ENCODE assay signal across 9 cellular contexts in genomic region chr2:61425605-61426155, GRCh38. TPM values are rescaled to one million over a fixed set of nuclear protein-coding genes. Genes with fewer than 3 reads are reported as not detected.
DNase-seq lines count a peak whose midpoint lies in the region; ATAC-seq and TF ChIP-seq lines count a peak whose summit lies in the region.
"Had no signal": no experiment of that assay in that cellular context is flagged by ENCODE, and none has a peak within 500 bp of the region (broad histone marks: within the 10 kb centered on the region; RNA-seq: fewer than 3 reads in every experiment).

No MANE protein-coding gene starts in this region.

- peak overlapping the region; percentile 60 for H3K27ac ChIP-seq in neutrophil
- H3K27ac ChIP-seq in thyroid gland, result peak overlapping the region in 1 of 3 donors; percentile 40
- H3K27ac ChIP-seq: coronary artery had no signal

- H3K27me3 ChIP-seq in neutrophil, result no peaks in the 10 kb centered on the region
- H3K27me3 ChIP-seq in thyroid gland, result no peaks in the 10 kb centered on the region

- H3K9me3 ChIP-seq in neutrophil (no peaks in the 10 kb centered on the region), thyroid gland (no peaks in the 10 kb centered on the region)

- intact Hi-C loops in thyroid gland (cut with DNase I), result no loop called here

- 90 to 91% methylated on average over 6 of the region's 6 CpGs for WGBS in thyroid gland, 2 donors

- TF ChIP-seq CTCF in WTC11 (IDR thresholded peaks at IDR 0.05), result no peak
- TF ChIP-seq CTCF in neutrophil (IDR thresholded peaks at IDR 0.05), result no peak
- TF ChIP-seq CTCF in thyroid gland (IDR thresholded peaks at IDR 0.05), result no peak

- no peak overlapping the region for H3K4me3 Mint-ChIP-seq in WTC11

- H3K4me3 ChIP-seq in neutrophil (ENCODE audit: low read depth in 1 of 2, low read length in 1 of 2) (no peak overlapping the region), thyroid gland (replicated peaks in 1 of 3) (no peak overlapping the region)
- H3K4me3 ChIP-seq: coronary artery had no signal

- H3K27ac Mint-ChIP-seq in WTC11, result peak overlapping the region; percentile 97

- H3K4me1 Mint-ChIP-seq in WTC11, result peaks cover 54% of the 10 kb centered on the region

- peak; percentile 22 for ATAC-seq in GM18873 (IDR thresholded peaks at IDR 0.05; ENCODE audit: low FRiP score, unreplicated experiment)
- ATAC-seq in HG02759 (IDR thresholded peaks at IDR 0.05; ENCODE audit: unreplicated experiment), result peak; percentile 4
- ATAC-seq in WTC11, result peak; percentile 5; the same call in 1 of the 2 replicates

- H3K4me1 ChIP-seq in neutrophil (ENCODE audit: control insufficient read depth in 1 of 2, insufficient read depth in 1 of 2, low read depth in 1 of 2, low read length in 1 of 2) (peaks cover 57 to 66% of the 10 kb centered on the region in 2 experiments), thyroid gland (peaks cover 9 to 11% of the 10 kb centered on the region in 2 donors)

- POLR2A ChIA-PET in WTC11 (lab: Charles Lee), result no interaction called here

- TF ChIP-seq POLR2A in thyroid gland (IDR thresholded peaks at IDR 0.05), result no peak

- H3K9me3 Mint-ChIP-seq in WTC11, result no peaks in the 10 kb centered on the region

- no peaks in the 10 kb centered on the region for H3K27me3 Mint-ChIP-seq in WTC11 (ENCODE audit: low read depth)

- no peaks in the 10 kb centered on the region for H3K36me3 Mint-ChIP-seq in WTC11

- H3K36me3 ChIP-seq in neutrophil (no peaks in the 10 kb centered on the region), thyroid gland (no peaks in the 10 kb centered on the region)

- CTCF ChIA-PET in WTC11 (lab: Charles Lee), result interaction anchor here (0.6 to 2.3 kb wide), 24 partner anchors 9 to 206 kb away, joined by 3 to 26 read pairs (median 5); partner anchors contain the start of gene XPO1

- DNase-seq in WTC11 (ENCODE audit: low spot score), result no peak
- DNase-seq in GM19238 (ENCODE audit: insufficient read length, low spot score), result no peak
- DNase-seq in NCI-H2107 treated with DMSO at 0.1 percent for 48 hours (lab: John Stamatoyannopoulos, UW; ENCODE audit: unreplicated experiment), result no peak
- DNase-seq in thyroid gland, result no peak
- DNase-seq: NCI-H510A had no signal

TF ChIP-seq in WTC11, 78 proteins besides CTCF, POLR2A, EP300 and RAD21:
- no peak for TF ChIP-seq TP53 (CRISPR knock-in tag; IDR thresholded peaks at IDR 0.05)
- no peak for TF ChIP-seq IRF2 (CRISPR knock-in tag; IDR thresholded peaks at IDR 0.05; ENCODE audit: borderline replicate concordance, low read depth)
- TF ChIP-seq HMGXB4 (CRISPR knock-in tag; IDR thresholded peaks at IDR 0.05), result no peak
- no peak for TF ChIP-seq E2F5 (CRISPR knock-in tag; IDR thresholded peaks at IDR 0.05)
- TF ChIP-seq RORB (CRISPR knock-in tag; IDR thresholded peaks at IDR 0.05), result no peak
- TF ChIP-seq ZNF121 (CRISPR knock-in tag; IDR thresholded peaks at IDR 0.05), result no peak
- no peak for TF ChIP-seq ZNF281 (CRISPR knock-in tag; IDR thresholded peaks at IDR 0.05)
- no peak for TF ChIP-seq MYBL2 (CRISPR knock-in tag; IDR thresholded peaks at IDR 0.05)
- TF ChIP-seq ZNF532 (CRISPR knock-in tag; IDR thresholded peaks at IDR 0.05; ENCODE audit: borderline replicate concordance), result no peak
- no peak for TF ChIP-seq NR1H2 (CRISPR knock-in tag; IDR thresholded peaks at IDR 0.05)

RNA-seq across cellular contexts. Expression of gene USP34, which starts 45.2 kb away (rescaled TPM):
- total RNA-seq in WTC11 (2021) (87.4 to 96.2 TPM (median 92.3 TPM) in 3 replicates), thyroid gland (100 to 1,000 TPM; 171 to 271 (median 231) TPM)
